Comparison of ENCODE assay signal across 10 cellular contexts in the genomic region with DNA sequence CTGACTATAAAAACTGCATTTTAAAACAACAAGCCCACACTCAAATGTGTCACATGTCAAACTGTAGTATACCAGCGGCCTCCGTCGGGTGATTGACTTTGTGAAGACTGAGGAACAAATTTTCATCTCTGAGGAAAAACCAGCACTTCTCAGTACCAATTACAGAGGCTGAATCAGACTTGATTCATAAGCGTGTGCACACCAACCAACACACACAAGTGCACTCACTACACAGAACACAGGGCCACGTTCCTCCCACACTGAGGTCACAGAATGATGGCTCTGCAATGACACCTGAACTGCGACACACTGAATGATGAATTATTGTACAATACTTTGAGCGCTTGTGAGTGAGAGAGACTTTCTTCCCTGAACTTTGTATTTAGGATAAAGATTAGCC. TPM values are rescaled to one million over a fixed set of nuclear protein-coding genes. Genes with fewer than 3 reads are reported as not detected.
DNase-seq lines count a peak whose midpoint lies in the region; ATAC-seq and TF ChIP-seq lines count a peak whose summit lies in the region.
"Had no signal": no experiment of that assay in that cellular context is flagged by ENCODE, and none has a peak within 500 bp of the region (broad histone marks: within the 10 kb centered on the region; RNA-seq: fewer than 3 reads in every experiment).

No MANE protein-coding gene starts in this region.

- TF ChIP-seq CTCF in OCI-LY7 (conservative IDR thresholded peaks at IDR 0.05; ENCODE audit: low read length) (no peak), natural killer cell (IDR thresholded peaks at IDR 0.05) (no peak), GM10266 (IDR thresholded peaks at IDR 0.05; ENCODE audit: control insufficient read depth, insufficient read depth, low read depth, missing control alignments) (no peak)

- ATAC-seq in natural killer cell = no peak
- ATAC-seq in aorta (ENCODE audit: low FRiP score) = no peak

- WGBS in aorta, 2 donors = 86 to 87% methylated on average over 7 of the region's 7 CpGs

- H3K27ac ChIP-seq in ACC112 (ENCODE audit: low read depth, low read length) (peak overlapping the region; percentile 80), OCI-LY7 (ENCODE audit: low read depth, low read length, poor library complexity, severe bottlenecking) (no peak overlapping the region), aorta (ENCODE audit: low read depth in 1 of 2, low read length in 2 of 2) (no peak overlapping the region)

- peak overlapping the region; percentile 89 for H3K27ac Mint-ChIP-seq in activated naive CD8-positive, alpha-beta T cell treated with anti-CD3 and anti-CD28 coated beads for 36 hours
- H3K27ac Mint-ChIP-seq in natural killer cell = peak overlapping the region; percentile 10 to 65

- H3K36me3 Mint-ChIP-seq in activated naive CD8-positive, alpha-beta T cell treated with anti-CD3 and anti-CD28 coated beads for 36 hours = peaks cover 76% of the 10 kb centered on the region
- H3K36me3 Mint-ChIP-seq in natural killer cell = no peaks in the 10 kb centered on the region

- H3K79me2 ChIP-seq in ACC112 (ENCODE audit: control insufficient read depth, insufficient read depth, low read length, unreplicated experiment) (peaks cover 97% of the 10 kb centered on the region), OCI-LY7 (ENCODE audit: insufficient read depth, low read depth, low read length) (peaks cover 83% of the 10 kb centered on the region)

- no peaks in the 10 kb centered on the region for H3K27me3 Mint-ChIP-seq in activated naive CD8-positive, alpha-beta T cell treated with anti-CD3 and anti-CD28 coated beads for 36 hours
- no peaks in the 10 kb centered on the region for H3K27me3 Mint-ChIP-seq in natural killer cell (ENCODE audit: low read depth in 2 of 2)

- no TSS peak for BruUV-seq in OCI-LY7 (replicated peaks; lab: Mats Ljungman, UMichigan)

- H4K20me1 ChIP-seq in OCI-LY7 (ENCODE audit: insufficient read depth, low read length) = peaks cover 14% of the 10 kb centered on the region; the same call in 1 of the 2 replicates

- peak overlapping the region; percentile 23; the same call in 1 of the 2 replicates for H3K4me3 ChIP-seq in ACC112 (ENCODE audit: low read depth, low read length)
- H3K4me3 ChIP-seq in OCI-LY7 (ENCODE audit: low read depth, low read length, poor library complexity, severe bottlenecking) = no peak overlapping the region
- no peak overlapping the region for H3K4me3 ChIP-seq in aorta (ENCODE audit: low read length in 2 of 2)

- H2AFZ ChIP-seq in ACC112 (ENCODE audit: low read length, unreplicated experiment) = no peak overlapping the region
- no peak overlapping the region for H2AFZ ChIP-seq in OCI-LY7 (ENCODE audit: low read length)

- H3K9me3 ChIP-seq in OCI-LY7 (ENCODE audit: low read length) (peaks cover 15% of the 10 kb centered on the region), aorta (ENCODE audit: control insufficient read depth, low read length) (no peaks in the 10 kb centered on the region)

- peak overlapping the region; percentile 62 for H3K4me3 Mint-ChIP-seq in activated naive CD8-positive, alpha-beta T cell treated with anti-CD3 and anti-CD28 coated beads for 36 hours
- H3K4me3 Mint-ChIP-seq in natural killer cell = no peak overlapping the region

- H3K4me1 ChIP-seq in ACC112 (ENCODE audit: control insufficient read depth, insufficient read depth, low read length, unreplicated experiment) (peaks cover 50% of the 10 kb centered on the region), OCI-LY7 (ENCODE audit: insufficient read depth, low read length, poor library complexity, severe bottlenecking) (peaks cover 39% of the 10 kb centered on the region), aorta (ENCODE audit: control insufficient read depth in 1 of 2, insufficient read depth in 2 of 2, low read length in 2 of 2) (peaks cover 3 to 22% of the 10 kb centered on the region in 2 donors)

- H3K4me1 Mint-ChIP-seq in activated naive CD8-positive, alpha-beta T cell treated with anti-CD3 and anti-CD28 coated beads for 36 hours = peaks cover 77% of the 10 kb centered on the region
- H3K4me1 Mint-ChIP-seq in natural killer cell = peaks cover 63 to 66% of the 10 kb centered on the region in 2 donors

- intact Hi-C loops in OCI-LY7 (cut with micrococcal nuclease; ENCODE audit: unreplicated experiment) = no loop called here
- intact Hi-C loops in natural killer cell (cut with micrococcal nuclease) = no loop called here
- intact Hi-C loops in posterior vena cava (cut with DNase I) = no loop called here
- intact Hi-C loops in aorta (cut with DNase I) = loop anchor here in 1 of 2 donors (5.0 kb wide), 1 partner anchor 50 kb away; no protein-coding TSS in a partner anchor

- H3K4me2 ChIP-seq in OCI-LY7 (ENCODE audit: low read length) = peak overlapping the region; percentile 16; the same call in 1 of the 2 replicates

- CTCF ChIA-PET in OCI-LY7 (lab: Charles Lee; ENCODE audit: unreplicated experiment) = no interaction called here

- H3K27me3 ChIP-seq in ACC112 (ENCODE audit: insufficient read depth, low read length) (no peaks in the 10 kb centered on the region), aorta (ENCODE audit: control insufficient read depth in 1 of 2, insufficient read depth in 2 of 2, low read length in 1 of 2) (no peaks in the 10 kb centered on the region)

- H3K36me3 ChIP-seq in ACC112 (ENCODE audit: insufficient read depth, low read length) (peaks cover 13% of the 10 kb centered on the region), OCI-LY7 (ENCODE audit: insufficient read depth, low read length) (peaks cover 88% of the 10 kb centered on the region), aorta (ENCODE audit: control insufficient read depth in 1 of 2, insufficient read depth in 2 of 2, low read length in 1 of 2) (peaks cover 0 to 1% of the 10 kb centered on the region in 2 donors)

- DNase-seq in OCI-LY7 (ENCODE audit: low spot score) = no peak
- peak; percentile 52 for DNase-seq in activated naive CD8-positive, alpha-beta T cell treated with anti-CD3 and anti-CD28 coated beads for 36 hours
- DNase-seq in natural killer cell = no peak
- no peak for DNase-seq in COLO829 (ENCODE audit: low spot score)
- DNase-seq in GM10266 (ENCODE audit: extremely low spot score) = no peak
- no peak for DNase-seq in posterior vena cava (ENCODE audit: low spot score)
- DNase-seq in aorta = no peak
- DNase-seq: DND-41, NCI-H524 treated with DMSO at 0.1 percent for 48 hours had no signal

- H3K9me3 Mint-ChIP-seq in activated naive CD8-positive, alpha-beta T cell treated with anti-CD3 and anti-CD28 coated beads for 36 hours = peaks cover 4% of the 10 kb centered on the region
- no peaks in the 10 kb centered on the region for H3K9me3 Mint-ChIP-seq in natural killer cell

- H3K9me2 ChIP-seq in OCI-LY7 (ENCODE audit: insufficient read depth, low read length) = no peaks in the 10 kb centered on the region

- POLR2A ChIA-PET in OCI-LY7 (lab: Charles Lee) = no interaction called here

RNA-seq across cellular contexts. Expression of gene XPO6, which starts 29.6 kb away (rescaled TPM):
- total RNA-seq in OCI-LY7 (2014; rRNA removed; shearing (Covaris generic)) = 110 and 130 TPM in 2 replicates
- total RNA-seq in OCI-LY7 (2022) = 167 and 186 TPM in 2 replicates
- 100 to 1,000 TPM; 234 to 241 TPM for total RNA-seq in activated naive CD8-positive, alpha-beta T cell treated with anti-CD3 and anti-CD28 coated beads for 36 hours
- 100 to 1,000 TPM; 233 to 321 (median 240) TPM for total RNA-seq in natural killer cell
- 10 to 100 TPM; 86.9 to 99.7 TPM for total RNA-seq in posterior vena cava
- total RNA-seq in aorta = 100 to 1,000 TPM in 1 of 2 donors, 10 to 100 TPM in 1; 88.6 to 103 TPM
- 10 to 100 TPM; 28.0 to 85.1 TPM for polyA plus RNA-seq in aorta
